ENCODE assay signal across 8 cellular contexts in the genomic region with DNA sequence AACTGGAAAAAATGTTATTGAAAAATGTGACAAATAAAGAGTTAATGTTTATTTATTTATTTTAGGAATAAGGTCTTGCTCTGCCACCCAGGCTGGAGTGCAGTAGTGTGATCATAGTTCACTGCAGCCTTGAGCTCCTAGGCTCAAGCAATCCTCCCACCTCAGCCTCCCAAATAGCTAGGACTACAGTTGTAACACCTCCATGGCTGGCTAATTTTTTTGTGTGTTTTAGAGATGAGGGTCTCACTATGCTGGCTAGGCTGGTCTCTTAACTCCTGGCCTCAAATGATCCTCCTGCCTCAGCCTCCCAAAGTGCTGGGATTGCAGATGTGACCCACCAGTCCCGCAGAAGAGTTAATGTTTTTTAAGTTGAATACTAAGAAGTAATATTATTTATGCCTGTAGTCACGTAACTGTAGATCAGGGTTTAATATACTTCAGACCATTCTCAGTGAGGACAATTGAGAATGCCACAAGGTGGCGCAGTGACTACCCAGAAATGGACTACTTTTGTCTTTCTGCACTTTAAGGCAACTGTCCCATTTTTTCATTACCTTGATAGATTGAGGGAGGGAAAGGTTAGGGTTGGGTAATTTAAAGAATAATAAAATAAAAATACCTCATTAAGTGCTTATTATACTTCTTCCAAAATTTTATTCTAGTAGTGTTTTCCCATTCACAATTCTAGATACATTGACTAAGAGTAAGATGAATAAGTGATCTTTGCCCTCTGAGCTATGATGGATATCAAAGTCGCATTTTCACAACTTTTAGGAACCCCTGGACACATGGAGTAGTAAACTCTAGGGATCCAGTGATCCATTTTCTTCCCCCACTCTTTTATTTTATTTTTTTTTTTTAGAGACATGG. TPM values are rescaled to one million over a fixed set of nuclear protein-coding genes. Genes with fewer than 3 reads are reported as not detected.
DNase-seq lines count a peak whose midpoint lies in the region; ATAC-seq, FAIRE-seq and TF ChIP-seq lines count a peak whose summit lies in the region.

No MANE protein-coding gene starts in this region.

- DNase-seq in GM10266 (ENCODE audit: extremely low spot score) (peak; percentile 47), NCI-H128 (lab: John Stamatoyannopoulos, UW; ENCODE audit: unreplicated experiment) (peak; percentile 26), T-helper 22 cell (ENCODE audit: low read depth) (peak; percentile 3), GM12878 (ENCODE audit: low read depth, low spot score) (no peak), inferior parietal cortex (ENCODE audit: extremely low spot score) (peak; percentile 74)
- DNase-seq in stimulated activated CD4-positive, alpha-beta T cell treated with anti-CD3 and anti-CD28 coated beads, Interleukin-1b, Interleukin-23, amount 100 ng/mL, for 4 hours (ENCODE audit: low read depth in 2 of 2): peak; percentile 38 to 44

- H2AFZ ChIP-seq in GM12878 (ENCODE audit: control insufficient read depth, low read depth, low read length): no peak overlapping the region; the same call in 1 of the 2 replicates

- no peak for TF ChIP-seq POLR2A in GM12878 (IDR thresholded peaks at IDR 0.05; ENCODE audit: low read depth, low read length)

- no peak overlapping the region for H3K4me2 ChIP-seq in GM12878 (ENCODE audit: control insufficient read depth, insufficient read depth)

- TF ChIP-seq CTCF in GM10266 (IDR thresholded peaks at IDR 0.05; ENCODE audit: control insufficient read depth, insufficient read depth, low read depth, missing control alignments): peak; percentile 74
- peak; percentile 63 to 75 (median 64); a peak in 5 of 6 replicates for TF ChIP-seq CTCF in GM12878 (IDR thresholded peaks at IDR 0.05 in 2 of 3, conservative IDR thresholded peaks at IDR 0.05 in 1 of 3; ENCODE audit: control insufficient read depth in 2 of 3, extremely low read depth in 1 of 3, insufficient read depth in 1 of 3, low read depth in 3 of 3, low read length in 3 of 3)

- no TSS peak for BruUV-seq in GM12878 (replicated peaks; lab: Mats Ljungman, UMichigan)

- POLR2A ChIA-PET in GM12878 (lab: Charles Lee): interaction anchor here (0.6 to 0.7 kb wide), 2 partner anchors 67 to 121 kb away, joined by 3 read pairs; no protein-coding TSS in a partner anchor

- in situ Hi-C loops in GM12878 (cut with MboI): no loop called here

- H3K27me3 ChIP-seq in GM12878 (replicated peaks in 1 of 2; ENCODE audit: control insufficient read depth in 2 of 2, insufficient read depth in 2 of 2, low read length in 1 of 2): no peaks in the 10 kb centered on the region

- H3K9ac ChIP-seq in GM12878 (ENCODE audit: control insufficient read depth, insufficient read depth, low read length): no peak overlapping the region

- 4% methylated on average over 4 of the region's 4 CpGs for WGBS in GM12878 (ENCODE audit: insufficient coverage, insufficient replicate concordance, low lambda C conversion rate, missing lambda C conversion rate)

- H3K4me1 ChIP-seq in GM12878 (ENCODE audit: control insufficient read depth, insufficient read depth, low read length): peaks cover 15% of the 10 kb centered on the region; the same call in 1 of the 2 replicates

- intact Hi-C loops in GM12878 (cut with micrococcal nuclease; ENCODE audit: unreplicated experiment): loop anchor here (2.0 to 10.0 kb wide), 4 partner anchors 236 to 659 kb away; no protein-coding TSS in a partner anchor

- TF ChIP-seq RAD21 in GM12878 (IDR thresholded peaks at IDR 0.05; ENCODE audit: insufficient read depth, low read depth, low read length): peak; percentile 74

- FAIRE-seq in GM12878 (lab: Jason Lieb, UNC): peak; percentile 44

- RAD21 ChIA-PET in GM12878 (lab: Charles Lee; ENCODE audit: unreplicated experiment): interaction anchor here (0.6 to 2.8 kb wide), 25 partner anchors 8 to 510 kb away, joined by 3 to 15 read pairs (median 4); no protein-coding TSS in a partner anchor

- no peaks in the 10 kb centered on the region for H3K36me3 ChIP-seq in GM12878 (ENCODE audit: control insufficient read depth in 2 of 2, insufficient read depth in 2 of 2, low read length in 1 of 2)

- no peak overlapping the region for H3K4me3 ChIP-seq in GM12878

- ATAC-seq in GM12878: peak; percentile 80
- no peak for ATAC-seq in GM18858 (IDR thresholded peaks at IDR 0.05; ENCODE audit: unreplicated experiment)
- no peak for ATAC-seq in GM21717 (IDR thresholded peaks at IDR 0.05; ENCODE audit: unreplicated experiment)

- no peaks in the 10 kb centered on the region for H3K79me2 ChIP-seq in GM12878 (ENCODE audit: control insufficient read depth, insufficient read depth, low read length)

- no peak for TF ChIP-seq EP300 in GM12878 (IDR thresholded peaks at IDR 0.05; ENCODE audit: borderline replicate concordance in 1 of 2, control insufficient read depth in 1 of 2, low read depth in 2 of 2, low read length in 2 of 2)

- H3K9me3 ChIP-seq in GM12878 (replicated peaks; ENCODE audit: control insufficient read depth, insufficient read depth, low read length): no peaks in the 10 kb centered on the region

- SMC1A ChIA-PET in GM12878 (lab: Charles Lee; ENCODE audit: uncharacterized antibody, unreplicated experiment): interaction anchor here (0.6 to 2.9 kb wide), 28 partner anchors 7 to 663 kb away, joined by 3 to 23 read pairs (median 4); partner anchors contain the start of gene MUC13

- CTCF ChIA-PET in GM12878 (lab: Yijun Ruan, JAX): interaction anchor here (0.6 to 3.6 kb wide), 42 partner anchors 8 to 658 kb away, joined by 3 to 24 read pairs (median 5); no protein-coding TSS in a partner anchor

- no peaks in the 10 kb centered on the region for H4K20me1 ChIP-seq in GM12878 (ENCODE audit: control insufficient read depth, insufficient read depth)

- H3K27ac ChIP-seq in GM12878 (ENCODE audit: control insufficient read depth, insufficient read depth): no peak overlapping the region

TF ChIP-seq in GM12878, 131 proteins besides CTCF, POLR2A, EP300 and RAD21 (continues in another document):
- TF ChIP-seq KLF5 (IDR thresholded peaks at IDR 0.05; ENCODE audit: partially characterized antibody) (no peak), RELA (IDR thresholded peaks at IDR 0.05; ENCODE audit: borderline replicate concordance, partially characterized antibody) (no peak), RBBP5 (conservative IDR thresholded peaks at IDR 0.05) (no peak), BCLAF1 (IDR thresholded peaks at IDR 0.05) (no peak), SMC3 (IDR thresholded peaks at IDR 0.05; ENCODE audit: borderline replicate concordance, low read length) (peak; percentile 66), SMARCA5 (IDR thresholded peaks at IDR 0.05) (peak; percentile 25; the same call in 1 of the 2 replicates)

RNA-seq across cellular contexts. Expression of gene MUC13, which starts 6.0 kb away (rescaled TPM):
- total RNA-seq in GM12878 (2013; cell fraction: nucleolus; rRNA removed): 2.5 and 3.0 TPM in 2 replicates
- total RNA-seq in GM12878 (2014; rRNA removed) (0.49 and 0.68 TPM in 2 replicates), GM12878 (2014; rRNA removed; fragmentation: Illumina TruSeq; extraction: Trizol) (0.74 and 0.98 TPM in 2 replicates), GM12878 (2021) (0.80 and 0.92 TPM in 2 replicates)
- polyA plus RNA-seq in GM12878 (2011; ENCODE audit: low read depth): 0.37 TPM
- polyA plus RNA-seq in GM12878 (2011; rRNA removed) (58.8 and 60.1 TPM in 2 replicates), GM12878 (2014; fragmentation: Illumina TruSeq; extraction: Trizol) (1.3 and 1.5 TPM in 2 replicates), GM12878 (2014; fragmentation: Nextera tagmentation; extraction: Ambion mirVana) (under 1 TPM; 0.43 to 0.47 TPM), GM12878 (2014; rRNA removed) (0.65 and 0.85 TPM in 2 replicates), GM12878 (2016; fragmentation: Nextera tagmentation; extraction: Ambion mirVana) (under 1 TPM; 0.27 to 0.28 TPM)
- 38.4 and 43.1 TPM in 2 replicates for polyA plus RNA-seq in GM12878 (2011; cell fraction: cytosol; rRNA removed)
- 18.9 and 24.7 TPM in 2 replicates for polyA plus RNA-seq in GM12878 (2011; cell fraction: nucleus; rRNA removed)
- 0.69 and 0.96 TPM in 2 replicates for polyA plus RNA-seq in GM12878 (2012)
- polyA minus RNA-seq in GM12878 (2011; rRNA and poly(A)+ RNA removed): 22.9 and 32.0 TPM in 2 replicates
- polyA minus RNA-seq in GM12878 (2011; cell fraction: cytosol; rRNA and poly(A)+ RNA removed): 13.0 and 16.7 TPM in 2 replicates
- 7.6 and 9.8 TPM in 2 replicates for polyA minus RNA-seq in GM12878 (2011; cell fraction: nucleus; rRNA and poly(A)+ RNA removed)

RNA-seq across cellular contexts. Expression of gene ITGB5, which starts 41.4 kb away (rescaled TPM):
- total RNA-seq in GM12878 (2013; cell fraction: nucleolus; rRNA removed): 1.3 and 2.2 TPM in 2 replicates
- total RNA-seq in GM12878 (2014; rRNA removed) (0.60 and 0.73 TPM in 2 replicates), GM12878 (2014; rRNA removed; fragmentation: Illumina TruSeq; extraction: Trizol) (0.31 and 0.32 TPM in 2 replicates), GM12878 (2021) (1.4 and 2.1 TPM in 2 replicates)
- 0.10 TPM for polyA plus RNA-seq in GM12878 (2011; ENCODE audit: low read depth)
- polyA plus RNA-seq in GM12878 (2011; rRNA removed) (5.6 and 10.0 TPM in 2 replicates), GM12878 (2014; fragmentation: Illumina TruSeq; extraction: Trizol) (0.60 and 1.0 TPM in 2 replicates), GM12878 (2014; fragmentation: Nextera tagmentation; extraction: Ambion mirVana) (under 1 TPM; 0.05 to 0.26 TPM), GM12878 (2014; rRNA removed) (0.92 and 0.95 TPM in 2 replicates), GM12878 (2016; fragmentation: Nextera tagmentation; extraction: Ambion mirVana) (not detected)
- polyA plus RNA-seq in GM12878 (2011; cell fraction: cytosol; rRNA removed): 8.9 and 10.4 TPM in 2 replicates
- polyA plus RNA-seq in GM12878 (2011; cell fraction: nucleus; rRNA removed): 7.3 and 9.9 TPM in 2 replicates
- 0.64 and 1.6 TPM in 2 replicates for polyA plus RNA-seq in GM12878 (2012)
- 13.4 and 17.1 TPM in 2 replicates for polyA minus RNA-seq in GM12878 (2011; rRNA and poly(A)+ RNA removed)
- 5.5 and 12.8 TPM in 2 replicates for polyA minus RNA-seq in GM12878 (2011; cell fraction: cytosol; rRNA and poly(A)+ RNA removed)
- polyA minus RNA-seq in GM12878 (2011; cell fraction: nucleus; rRNA and poly(A)+ RNA removed): 3.7 and 7.5 TPM in 2 replicates
